In genomic region chr2:47221956-47222355, GRCh38 we compare ENCODE assay signal across 2 cellular contexts.
TF ChIP-seq lines count a peak whose summit lies in the region.

No MANE protein-coding gene starts in this region.

TF ChIP-seq in IMR-90, 13 proteins besides CTCF, POLR2A, EP300 and RAD21:
- TF ChIP-seq RCOR1 (IDR thresholded peaks at IDR 0.05; ENCODE audit: insufficient replicate concordance, low read length) (no peak), USF2 (IDR thresholded peaks at IDR 0.05; ENCODE audit: low read depth, low read length) (no peak), MAFK (IDR thresholded peaks at IDR 0.05; ENCODE audit: low read depth, low read length) (no peak), MXI1 (IDR thresholded peaks at IDR 0.05; ENCODE audit: borderline replicate concordance, low read depth, low read length) (no peak), ELK1 (IDR thresholded peaks at IDR 0.05; ENCODE audit: borderline replicate concordance, low read depth, low read length) (no peak), CEBPB (IDR thresholded peaks at IDR 0.05; ENCODE audit: low read depth, low read length) (no peak), RFX5 (IDR thresholded peaks at IDR 0.05; ENCODE audit: low read depth, low read length) (no peak), SMC3 (IDR thresholded peaks at IDR 0.05; ENCODE audit: low read depth, low read length) (no peak), BHLHE40 (IDR thresholded peaks at IDR 0.05; ENCODE audit: low read depth, low read length) (no peak), NFE2L2 (IDR thresholded peaks at IDR 0.05; ENCODE audit: low read depth, low read length) (no peak), MAZ (IDR thresholded peaks at IDR 0.05; ENCODE audit: borderline replicate concordance, low read depth, low read length) (no peak)
TF ChIP-seq in IMR-90: peak in this region for 0.

TF ChIP-seq in HepG2, 621 proteins besides CTCF, POLR2A, EP300 and RAD21:
- TF ChIP-seq ZNF609 (CRISPR knock-in tag; IDR thresholded peaks at IDR 0.05; ENCODE audit: borderline replicate concordance) (no peak), MLLT10 (CRISPR knock-in tag; IDR thresholded peaks at IDR 0.05) (no peak), ZBTB37 (CRISPR knock-in tag; IDR thresholded peaks at IDR 0.05) (no peak), SP2 (CRISPR knock-in tag; IDR thresholded peaks at IDR 0.05) (no peak), ZKSCAN8 (CRISPR knock-in tag; IDR thresholded peaks at IDR 0.05; ENCODE audit: borderline replicate concordance) (no peak), PRDM4 (CRISPR knock-in tag; IDR thresholded peaks at IDR 0.05; ENCODE audit: borderline replicate concordance) (no peak), ZKSCAN1 (IDR thresholded peaks at IDR 0.05; ENCODE audit: low read length) (no peak), SP4 (CRISPR knock-in tag; IDR thresholded peaks at IDR 0.05) (no peak), ISL2 (CRISPR knock-in tag; IDR thresholded peaks at IDR 0.05) (no peak), ZNF703 (CRISPR knock-in tag; IDR thresholded peaks at IDR 0.05; ENCODE audit: borderline replicate concordance) (no peak), ZBED4 (CRISPR knock-in tag; IDR thresholded peaks at IDR 0.05; ENCODE audit: borderline replicate concordance) (no peak), CERS6 (CRISPR knock-in tag; IDR thresholded peaks at IDR 0.05) (no peak), ARID5B (CRISPR knock-in tag; IDR thresholded peaks at IDR 0.05) (no peak), TSC22D2 (CRISPR knock-in tag; IDR thresholded peaks at IDR 0.05; ENCODE audit: borderline replicate concordance) (no peak)
TF ChIP-seq in HepG2: peak in this region for 0.
